In genomic region chr12:64192644-64193043, GRCh38 we compare ENCODE assay signal across 15 cellular contexts. TPM values are rescaled to one million over a fixed set of nuclear protein-coding genes. Genes with fewer than 3 reads are reported as not detected.
A peak's percentile ranks its signal among the peaks of the same experiment; 100 is the strongest.
DNase-seq lines count a peak whose midpoint lies in the region; ATAC-seq and TF ChIP-seq lines count a peak whose summit lies in the region.
"Had no signal": no experiment of that assay in that cellular context is flagged by ENCODE, and none has a peak within 500 bp of the region (broad histone marks: within the 10 kb centered on the region; RNA-seq: fewer than 3 reads in every experiment).

No MANE protein-coding gene starts in this region.

- H3K9me3 Mint-ChIP-seq in natural killer cell = no peaks in the 10 kb centered on the region
- H3K9me3 Mint-ChIP-seq in CD8-positive, alpha-beta T cell = no peaks in the 10 kb centered on the region
- H3K9me3 Mint-ChIP-seq: T-helper 1 cell treated with Interleukin-12 subunit alpha and Interleukin-12 subunit beta and Interleukin-4 antibody, amounts not matched to agents 30 μg/mL and 1 μg/mL, for 36 hours had no signal

- intact Hi-C loops in natural killer cell (cut with micrococcal nuclease) = no loop called here
- intact Hi-C loops in CD8-positive, alpha-beta T cell (cut with DNase I, micrococcal nuclease) = no loop called here

- peaks cover 8% of the 10 kb centered on the region for H3K36me3 Mint-ChIP-seq in natural killer cell
- peaks cover 38% of the 10 kb centered on the region for H3K36me3 Mint-ChIP-seq in CD8-positive, alpha-beta T cell

- no peak for TF ChIP-seq CTCF in natural killer cell (IDR thresholded peaks at IDR 0.05)
- TF ChIP-seq CTCF in CD8-positive, alpha-beta T cell (IDR thresholded peaks at IDR 0.05) = no peak

- no peak overlapping the region for H3K4me3 ChIP-seq in CD8-positive, alpha-beta T cell (ENCODE audit: low read depth, low read length)
- H3K4me3 ChIP-seq: BLaER1, body of pancreas, skin epidermis had no signal

- H3K27me3 Mint-ChIP-seq in natural killer cell (ENCODE audit: low read depth in 2 of 2) = no peaks in the 10 kb centered on the region
- no peaks in the 10 kb centered on the region for H3K27me3 Mint-ChIP-seq in CD8-positive, alpha-beta T cell (ENCODE audit: low read depth)
- H3K27me3 Mint-ChIP-seq: activated CD4-positive, alpha-beta T cell treated with anti-CD3 and anti-CD28 coated beads, Interleukin-2, amount 10 ng/mL, durations not matched to agents 24 days and 14 days had no signal

- DNase-seq in DMS 273 (lab: John Stamatoyannopoulos, UW; ENCODE audit: unreplicated experiment) = no peak
- no peak for DNase-seq in activated CD4-positive, alpha-beta T cell treated with anti-CD3 and anti-CD28 coated beads for 4 hours
- no peak for DNase-seq in natural killer cell
- no peak for DNase-seq in CD8-positive, alpha-beta T cell
- DNase-seq: activated CD4-positive, alpha-beta T cell treated with anti-CD3 and anti-CD28 coated beads, Interleukin-2, amount 10 ng/mL, durations not matched to agents 24 days and 14 days; activated effector memory CD4-positive, alpha-beta T cell treated with Interleukin-2 at 50 U/mL for 16 hours; body of pancreas; nucleus accumbens had no signal

- POLR2A ChIA-PET in CD8-positive, alpha-beta T cell (lab: Charles Lee) = no interaction called here

- H3K9me3 ChIP-seq in CD8-positive, alpha-beta T cell (ENCODE audit: low read length) = no peaks in the 10 kb centered on the region
- H3K9me3 ChIP-seq: BLaER1, body of pancreas had no signal

- CTCF ChIA-PET in CD8-positive, alpha-beta T cell (lab: Charles Lee) = no interaction called here

- no peak overlapping the region for H3K27ac ChIP-seq in CD8-positive, alpha-beta T cell (ENCODE audit: low read depth, low read length)
- H3K27ac ChIP-seq: BLaER1, body of pancreas, skin epidermis had no signal

- no peak overlapping the region for H3K27ac Mint-ChIP-seq in natural killer cell
- no peak overlapping the region for H3K27ac Mint-ChIP-seq in CD8-positive, alpha-beta T cell
- H3K27ac Mint-ChIP-seq: activated CD4-positive, alpha-beta T cell treated with anti-CD3 and anti-CD28 coated beads, Interleukin-2, amount 10 ng/mL, durations not matched to agents 24 days and 14 days; T-helper 1 cell treated with Interleukin-12 subunit alpha and Interleukin-12 subunit beta and Interleukin-4 antibody, amounts not matched to agents 30 μg/mL and 1 μg/mL, for 36 hours had no signal

- H3K27me3 ChIP-seq in CD8-positive, alpha-beta T cell (ENCODE audit: insufficient read depth, low read length) = no peaks in the 10 kb centered on the region
- H3K27me3 ChIP-seq: BLaER1, body of pancreas had no signal

- ATAC-seq in GM18858 (IDR thresholded peaks at IDR 0.05; ENCODE audit: unreplicated experiment) (peak; percentile 27), GM19467 (IDR thresholded peaks at IDR 0.05; ENCODE audit: unreplicated experiment) (peak; percentile 16), HG02884 (IDR thresholded peaks at IDR 0.05; ENCODE audit: unreplicated experiment) (peak; percentile 30), HG03565 (IDR thresholded peaks at IDR 0.05; ENCODE audit: unreplicated experiment) (peak; percentile 18), natural killer cell (no peak)
- ATAC-seq in CD8-positive, alpha-beta T cell = no peak
- ATAC-seq: body of pancreas had no signal

- H3K4me3 Mint-ChIP-seq in natural killer cell = no peak overlapping the region
- no peak overlapping the region for H3K4me3 Mint-ChIP-seq in CD8-positive, alpha-beta T cell
- H3K4me3 Mint-ChIP-seq: activated CD4-positive, alpha-beta T cell treated with anti-CD3 and anti-CD28 coated beads, Interleukin-2, amount 10 ng/mL, durations not matched to agents 24 days and 14 days; T-helper 1 cell treated with Interleukin-12 subunit alpha and Interleukin-12 subunit beta and Interleukin-4 antibody, amounts not matched to agents 30 μg/mL and 1 μg/mL, for 36 hours had no signal

- no peaks in the 10 kb centered on the region for H3K4me1 Mint-ChIP-seq in natural killer cell
- peaks cover 2% of the 10 kb centered on the region for H3K4me1 Mint-ChIP-seq in CD8-positive, alpha-beta T cell (ENCODE audit: low read depth)

- peaks cover 4% of the 10 kb centered on the region for H3K36me3 ChIP-seq in CD8-positive, alpha-beta T cell (ENCODE audit: insufficient read depth, low read length)

- H3K4me1 ChIP-seq in CD8-positive, alpha-beta T cell (ENCODE audit: insufficient read depth, low read length) = no peaks in the 10 kb centered on the region
- H3K4me1 ChIP-seq: body of pancreas had no signal

RNA-seq across cellular contexts. Expression of gene KICS2, which starts 29.5 kb away (rescaled TPM):
- 10 to 100 TPM; 14.7 to 19.5 (median 15.6) TPM for total RNA-seq in natural killer cell
- 10 to 100 TPM; 13.9 to 15.5 TPM for total RNA-seq in CD8-positive, alpha-beta T cell

Comparison
In these comparisons a context has a peak if more than half of its experiments do, and no peak if none do; other contexts are left out.
1. ATAC-seq: peak in GM18858 (single experiment), GM19467 (single experiment), HG02884 (single experiment) and HG03565 (single experiment); none in natural killer cell (0 of 3) and CD8-positive, alpha-beta T cell (single experiment).